In genomic region chr5:102753889-102754498, GRCh38 we compare ENCODE assay signal across 8 cellular contexts. TPM values are rescaled to one million over a fixed set of nuclear protein-coding genes. Genes with fewer than 3 reads are reported as not detected.
DNase-seq lines count a peak whose midpoint lies in the region; ATAC-seq lines count a peak whose summit lies in the region.

No MANE protein-coding gene starts in this region.

- H3K27me3 Mint-ChIP-seq in activated T-helper 17 cell treated with anti-CD3 and anti-CD28 coated beads, Interleukin-2, amount 50 U/mL, for 72 hours: no peaks in the 10 kb centered on the region
- peaks cover 7% of the 10 kb centered on the region for H3K27me3 Mint-ChIP-seq in stimulated activated naive CD8-positive, alpha-beta T cell treated with anti-CD3 and anti-CD28 coated beads, Interleukin-15, Interleukin-2, amounts not matched to agents 100 ng/mL and 50 ng/mL, for 24 hours

- no peak for ATAC-seq in activated T-helper 17 cell treated with anti-CD3 and anti-CD28 coated beads, Interleukin-2, amount 50 U/mL, for 72 hours (replicated peaks)
- no peak for ATAC-seq in GM21825 (IDR thresholded peaks at IDR 0.05; ENCODE audit: unreplicated experiment)
- ATAC-seq in GM21423 (IDR thresholded peaks at IDR 0.05; ENCODE audit: unreplicated experiment): no peak

- peak overlapping the region; percentile 83 for H3K4me3 ChIP-seq in iPS-15b (ENCODE audit: low read depth, low read length)

- H3K36me3 ChIP-seq in iPS-15b (ENCODE audit: control insufficient read depth, insufficient read depth, low read length): no peaks in the 10 kb centered on the region

- peaks cover 27% of the 10 kb centered on the region for H3K27me3 ChIP-seq in iPS-15b (ENCODE audit: control insufficient read depth, insufficient read depth, low read length)

- H3K9me3 Mint-ChIP-seq in activated T-helper 17 cell treated with anti-CD3 and anti-CD28 coated beads, Interleukin-2, amount 50 U/mL, for 72 hours: no peaks in the 10 kb centered on the region
- H3K9me3 Mint-ChIP-seq in stimulated activated naive CD8-positive, alpha-beta T cell treated with anti-CD3 and anti-CD28 coated beads, Interleukin-15, Interleukin-2, amounts not matched to agents 100 ng/mL and 50 ng/mL, for 24 hours: peaks cover 7% of the 10 kb centered on the region

- H3K36me3 Mint-ChIP-seq in activated T-helper 17 cell treated with anti-CD3 and anti-CD28 coated beads, Interleukin-2, amount 50 U/mL, for 72 hours (ENCODE audit: low read depth): peaks cover 49% of the 10 kb centered on the region
- peaks cover 13% of the 10 kb centered on the region for H3K36me3 Mint-ChIP-seq in stimulated activated naive CD8-positive, alpha-beta T cell treated with anti-CD3 and anti-CD28 coated beads, Interleukin-15, Interleukin-2, amounts not matched to agents 100 ng/mL and 50 ng/mL, for 24 hours (ENCODE audit: low read depth)

- peaks cover 31% of the 10 kb centered on the region for H3K4me1 Mint-ChIP-seq in activated T-helper 17 cell treated with anti-CD3 and anti-CD28 coated beads, Interleukin-2, amount 50 U/mL, for 72 hours
- peaks cover 73% of the 10 kb centered on the region for H3K4me1 Mint-ChIP-seq in stimulated activated naive CD8-positive, alpha-beta T cell treated with anti-CD3 and anti-CD28 coated beads, Interleukin-15, Interleukin-2, amounts not matched to agents 100 ng/mL and 50 ng/mL, for 24 hours (ENCODE audit: low read depth)

- H3K4me1 ChIP-seq in iPS-15b (ENCODE audit: control insufficient read depth, insufficient read depth, low read length): peaks cover 14% of the 10 kb centered on the region

- H3K27ac Mint-ChIP-seq in activated T-helper 17 cell treated with anti-CD3 and anti-CD28 coated beads, Interleukin-2, amount 50 U/mL, for 72 hours: peak overlapping the region; percentile 92
- peak overlapping the region; percentile 94 for H3K27ac Mint-ChIP-seq in stimulated activated naive CD8-positive, alpha-beta T cell treated with anti-CD3 and anti-CD28 coated beads, Interleukin-15, Interleukin-2, amounts not matched to agents 100 ng/mL and 50 ng/mL, for 24 hours

- H3K4me3 Mint-ChIP-seq in activated T-helper 17 cell treated with anti-CD3 and anti-CD28 coated beads, Interleukin-2, amount 50 U/mL, for 72 hours: peak overlapping the region; percentile 81
- peak overlapping the region; percentile 94 for H3K4me3 Mint-ChIP-seq in stimulated activated naive CD8-positive, alpha-beta T cell treated with anti-CD3 and anti-CD28 coated beads, Interleukin-15, Interleukin-2, amounts not matched to agents 100 ng/mL and 50 ng/mL, for 24 hours

- H3K9me3 ChIP-seq in iPS-15b (ENCODE audit: control insufficient read depth, insufficient read depth, low read length): no peaks in the 10 kb centered on the region

- DNase-seq in NCI-H1092 treated with DMSO at 0.1 percent for 48 hours (lab: John Stamatoyannopoulos, UW): peak; percentile 52
- DNase-seq in NCI-H1092 (lab: John Stamatoyannopoulos, UW): no peak
- DNase-seq in GOT3 (lab: John Stamatoyannopoulos, UW): no peak

- H3K9ac ChIP-seq in iPS-15b (ENCODE audit: low read depth, low read length): no peak overlapping the region

RNA-seq across cellular contexts. Expression of gene PAM, which starts 1.1 kb away (rescaled TPM):
- total RNA-seq in activated T-helper 17 cell treated with anti-CD3 and anti-CD28 coated beads, Interleukin-2, amount 50 U/mL, for 72 hours: 100 to 1,000 TPM in 1 of 2 donors, 10 to 100 TPM in 1; 66.5 to 153 TPM
